ENCODE assay signal across 1 cellular context in the genomic region with DNA sequence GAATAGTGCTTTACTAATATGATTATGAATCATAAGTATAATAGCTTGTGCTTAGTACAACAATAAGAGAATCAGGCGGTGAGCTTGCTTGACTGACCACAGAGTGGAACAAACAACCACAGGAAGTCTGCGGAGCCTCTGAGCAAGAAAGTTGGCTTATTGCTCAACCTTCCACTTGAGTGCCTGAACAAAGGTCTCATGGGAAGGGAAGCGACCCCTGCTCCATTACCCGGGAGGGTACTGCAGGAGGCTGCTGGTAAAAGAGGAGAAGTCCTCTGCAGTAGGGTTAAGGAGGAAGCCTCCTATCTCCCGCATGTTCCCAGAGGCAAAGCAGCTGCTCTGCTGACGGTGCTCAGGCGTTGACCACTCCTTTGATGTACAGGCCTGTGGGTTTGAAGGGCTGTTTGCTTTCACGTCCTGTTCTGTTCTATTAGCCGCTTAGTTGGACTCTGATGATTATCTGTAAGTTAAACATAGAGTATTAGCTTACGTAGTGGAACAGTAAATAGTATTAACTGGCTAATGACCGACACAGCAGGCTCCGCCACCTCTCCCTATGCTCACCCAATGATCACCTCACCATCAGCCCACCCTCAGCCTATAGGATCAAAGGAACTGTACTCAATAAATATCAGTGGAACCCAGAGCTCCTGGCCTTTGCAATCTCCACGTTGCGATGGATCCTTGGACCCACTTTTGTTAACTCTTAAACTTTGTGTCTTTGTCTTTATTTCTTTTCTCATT.
A peak's percentile ranks its signal among the peaks of the same experiment; 100 is the strongest.
TF ChIP-seq lines count a peak whose summit lies in the region.

No MANE protein-coding gene starts in this region.

TF ChIP-seq in IMR-90, 13 proteins besides CTCF, POLR2A, EP300 and RAD21:
- peak; percentile 95 for TF ChIP-seq CEBPB (IDR thresholded peaks at IDR 0.05; ENCODE audit: low read depth, low read length)
- TF ChIP-seq NFE2L2 (IDR thresholded peaks at IDR 0.05; ENCODE audit: low read depth, low read length), result no peak
